2 cellular contexts compared by ENCODE assay signal in genomic region chr16:2008009-2008526, GRCh38.
TF ChIP-seq lines count a peak whose summit lies in the region.

No MANE protein-coding gene starts in this region.

TF ChIP-seq in A549, 52 proteins besides CTCF, POLR2A, EP300 and RAD21 (continued from another document):
- TF ChIP-seq REST (IDR thresholded peaks at IDR 0.05), result no peak
- no peak for TF ChIP-seq MAX (IDR thresholded peaks at IDR 0.05)
- no peak for TF ChIP-seq RARB (CRISPR knock-in tag; IDR thresholded peaks at IDR 0.05)
- TF ChIP-seq RFX5 (IDR thresholded peaks at IDR 0.05), result no peak
- TF ChIP-seq BCL3 (IDR thresholded peaks at IDR 0.05), result no peak
- no peak for TF ChIP-seq HES2 (IDR thresholded peaks at IDR 0.05)
- TF ChIP-seq CHD2 (IDR thresholded peaks at IDR 0.05; ENCODE audit: low read length, partially characterized antibody), result no peak
- TF ChIP-seq GATA3 (IDR thresholded peaks at IDR 0.05; ENCODE audit: borderline replicate concordance), result no peak
- TF ChIP-seq SREBF2 (IDR thresholded peaks at IDR 0.05), result no peak
- TF ChIP-seq JUNB (IDR thresholded peaks at IDR 0.05), result no peak
- TF ChIP-seq PBX3 (IDR thresholded peaks at IDR 0.05), result no peak

TF ChIP-seq in HCT116, 20 proteins besides CTCF, POLR2A, EP300 and RAD21 (continued from another document):
- TF ChIP-seq ELF1 (IDR thresholded peaks at IDR 0.05; ENCODE audit: borderline replicate concordance, low read depth) (no peak), ZFX (IDR thresholded peaks at IDR 0.05) (no peak), SIN3A (IDR thresholded peaks at IDR 0.05; ENCODE audit: low read depth) (no peak), JUND (IDR thresholded peaks at IDR 0.05) (no peak), POLR2AphosphoS5 (IDR thresholded peaks at IDR 0.05; ENCODE audit: low read depth, low read length) (no peak), CBX3 (IDR thresholded peaks at IDR 0.05; ENCODE audit: low read depth) (no peak), REST (IDR thresholded peaks at IDR 0.05; ENCODE audit: low read depth) (no peak), ZNF274 (IDR thresholded peaks at IDR 0.05; ENCODE audit: low read depth, low read length) (no peak), SP1 (IDR thresholded peaks at IDR 0.05; ENCODE audit: low read depth) (no peak), MAX (IDR thresholded peaks at IDR 0.05) (no peak), FOSL1 (IDR thresholded peaks at IDR 0.05; ENCODE audit: low read depth) (no peak)
TF ChIP-seq in HCT116: peak in this region for 0.
